Comparison of ENCODE assay signal across 9 cellular contexts in the genomic region with DNA sequence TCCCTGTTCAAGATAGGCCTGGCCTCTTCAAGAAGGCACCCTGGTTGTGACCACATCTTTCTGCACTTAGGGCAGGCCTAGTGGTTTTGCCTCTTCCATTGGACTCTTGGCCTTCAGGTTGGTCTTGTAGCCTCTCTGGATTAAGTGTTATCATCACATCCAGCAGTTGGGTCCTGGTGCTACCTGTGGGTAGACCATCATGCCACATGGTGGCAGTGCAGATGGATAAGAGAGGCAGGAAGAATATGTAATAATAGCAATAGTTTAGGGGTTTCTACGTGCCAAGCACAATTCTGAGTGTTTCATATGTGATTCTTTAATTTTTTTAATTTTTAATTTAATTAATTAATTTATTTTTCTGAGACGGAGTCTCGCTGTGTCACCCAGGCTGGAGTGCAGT. TPM values are rescaled to one million over a fixed set of nuclear protein-coding genes. Genes with fewer than 3 reads are reported as not detected.
DNase-seq lines count a peak whose midpoint lies in the region; ATAC-seq and TF ChIP-seq lines count a peak whose summit lies in the region.
"Had no signal": no experiment of that assay in that cellular context is flagged by ENCODE, and none has a peak within 500 bp of the region (broad histone marks: within the 10 kb centered on the region; RNA-seq: fewer than 3 reads in every experiment).

No MANE protein-coding gene starts in this region.

- no peak overlapping the region for H3K4me3 ChIP-seq in WERI-Rb-1 (ENCODE audit: low read depth, low read length)

- H3K27ac ChIP-seq in WERI-Rb-1 = no peak overlapping the region

- H3K27me3 ChIP-seq in WERI-Rb-1 (ENCODE audit: insufficient read depth, low read depth, severe bottlenecking) = no peaks in the 10 kb centered on the region

- peak; percentile 7 for DNase-seq in activated T-cell treated with anti-CD3 and anti-CD28 coated beads for 1 hour (ENCODE audit: low read depth)
- no peak for DNase-seq in activated T-cell treated with anti-CD3 and anti-CD28 coated beads, Interleukin-2, amount 50 U/mL, for 24 hours
- DNase-seq in WERI-Rb-1 = peak; percentile 48
- DNase-seq in lung microvascular endothelial cell (ENCODE audit: low read depth in 2 of 2) = peak; percentile 1 to 29
- no peak for DNase-seq in NCI-H2227 (lab: John Stamatoyannopoulos, UW; ENCODE audit: unreplicated experiment)

- TF ChIP-seq CTCF in WERI-Rb-1 (IDR thresholded peaks at IDR 0.05; ENCODE audit: low read depth, low read length) = peak; percentile 48; the same call in 1 of the 2 replicates

- ATAC-seq in HG03175 (IDR thresholded peaks at IDR 0.05; ENCODE audit: unreplicated experiment) = peak; percentile 61
- no peak for ATAC-seq in HG03342 (IDR thresholded peaks at IDR 0.05; ENCODE audit: unreplicated experiment)
- ATAC-seq in HG03039 (IDR thresholded peaks at IDR 0.05; ENCODE audit: unreplicated experiment) = no peak

- no peaks in the 10 kb centered on the region for H3K9me3 Mint-ChIP-seq in activated T-cell treated with anti-CD3 and anti-CD28 coated beads, Interleukin-2, amount 50 U/mL, for 24 hours
- H3K9me3 Mint-ChIP-seq: stimulated activated naive CD8-positive, alpha-beta T cell treated with anti-CD3 and anti-CD28 coated beads, Interleukin-15, Interleukin-2, amounts not matched to agents 100 ng/mL and 50 ng/mL, for 24 hours had no signal

- H3K4me1 Mint-ChIP-seq in activated T-cell treated with anti-CD3 and anti-CD28 coated beads, Interleukin-2, amount 50 U/mL, for 24 hours (ENCODE audit: low read depth) = no peaks in the 10 kb centered on the region

- no peaks in the 10 kb centered on the region for H3K36me3 ChIP-seq in WERI-Rb-1

- peaks cover 13% of the 10 kb centered on the region for H3K27me3 Mint-ChIP-seq in activated T-cell treated with anti-CD3 and anti-CD28 coated beads, Interleukin-2, amount 50 U/mL, for 24 hours

- H3K9me3 ChIP-seq in WERI-Rb-1 (ENCODE audit: severe bottlenecking) = peaks cover 6% of the 10 kb centered on the region

- no peak overlapping the region for H3K4me3 Mint-ChIP-seq in activated T-cell treated with anti-CD3 and anti-CD28 coated beads, Interleukin-2, amount 50 U/mL, for 24 hours
- H3K4me3 Mint-ChIP-seq: stimulated activated naive CD8-positive, alpha-beta T cell treated with anti-CD3 and anti-CD28 coated beads, Interleukin-15, Interleukin-2, amounts not matched to agents 100 ng/mL and 50 ng/mL, for 24 hours had no signal

- H3K36me3 Mint-ChIP-seq in activated T-cell treated with anti-CD3 and anti-CD28 coated beads, Interleukin-2, amount 50 U/mL, for 24 hours (ENCODE audit: low read depth) = no peaks in the 10 kb centered on the region

- H3K27ac Mint-ChIP-seq in activated T-cell treated with anti-CD3 and anti-CD28 coated beads, Interleukin-2, amount 50 U/mL, for 24 hours = no peak overlapping the region
- H3K27ac Mint-ChIP-seq: stimulated activated naive CD8-positive, alpha-beta T cell treated with anti-CD3 and anti-CD28 coated beads, Interleukin-15, Interleukin-2, amounts not matched to agents 100 ng/mL and 50 ng/mL, for 24 hours had no signal

RNA-seq across cellular contexts. Expression of a gene that starts 28.5 kb away (rescaled TPM):
- 26.4 and 27.2 TPM in 2 replicates for total RNA-seq in lung microvascular endothelial cell

RNA-seq across cellular contexts. Expression of a gene that starts 46.9 kb away (rescaled TPM):
- not detected in 2 replicates for total RNA-seq in lung microvascular endothelial cell

Comparison
In these comparisons a context has a peak if more than half of its experiments do, and no peak if none do; other contexts are left out.
1. DNase-seq: peak in activated T-cell treated with anti-CD3 and anti-CD28 coated beads for 1 hour (single experiment), WERI-Rb-1 (single experiment) and lung microvascular endothelial cell (2 of 2); none in activated T-cell treated with anti-CD3 and anti-CD28 coated beads, Interleukin-2, amount 50 U/mL, for 24 hours (single experiment) and NCI-H2227 (single experiment).